Comparison of ENCODE assay signal across 1 cellular context in genomic region chr7:94375713-94376112, GRCh38.
TF ChIP-seq lines count a peak whose summit lies in the region.

No MANE protein-coding gene starts in this region.

TF ChIP-seq in SK-N-SH treated with all-trans-retinoic acid at 6 μM for 48 hours, 23 proteins besides CTCF, POLR2A, EP300 and RAD21 (continued from another document):
- TF ChIP-seq TSHZ2 (CRISPR knock-in tag; IDR thresholded peaks at IDR 0.05): no peak
- TF ChIP-seq, protein P1, sequence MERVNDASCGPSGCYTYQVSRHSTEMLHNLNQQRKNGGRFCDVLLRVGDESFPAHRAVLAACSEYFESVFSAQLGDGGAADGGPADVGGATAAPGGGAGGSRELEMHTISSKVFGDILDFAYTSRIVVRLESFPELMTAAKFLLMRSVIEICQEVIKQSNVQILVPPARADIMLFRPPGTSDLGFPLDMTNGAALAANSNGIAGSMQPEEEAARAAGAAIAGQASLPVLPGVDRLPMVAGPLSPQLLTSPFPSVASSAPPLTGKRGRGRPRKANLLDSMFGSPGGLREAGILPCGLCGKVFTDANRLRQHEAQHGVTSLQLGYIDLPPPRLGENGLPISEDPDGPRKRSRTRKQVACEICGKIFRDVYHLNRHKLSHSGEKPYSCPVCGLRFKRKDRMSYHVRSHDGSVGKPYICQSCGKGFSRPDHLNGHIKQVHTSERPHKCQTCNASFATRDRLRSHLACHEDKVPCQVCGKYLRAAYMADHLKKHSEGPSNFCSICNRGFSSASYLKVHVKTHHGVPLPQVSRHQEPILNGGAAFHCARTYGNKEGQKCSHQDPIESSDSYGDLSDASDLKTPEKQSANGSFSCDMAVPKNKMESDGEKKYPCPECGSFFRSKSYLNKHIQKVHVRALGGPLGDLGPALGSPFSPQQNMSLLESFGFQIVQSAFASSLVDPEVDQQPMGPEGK (CRISPR knock-in tag; IDR thresholded peaks at IDR 0.05; ENCODE audit: borderline replicate concordance): no peak
- no peak for TF ChIP-seq ESRRG (CRISPR knock-in tag; IDR thresholded peaks at IDR 0.05)
- no peak for TF ChIP-seq ZNF565 (CRISPR knock-in tag; conservative IDR thresholded peaks at IDR 0.05; ENCODE audit: low read depth)
